Comparison of ENCODE assay signal across 15 cellular contexts in genomic region chr15:48954538-48954937, GRCh38. TPM values are rescaled to one million over a fixed set of nuclear protein-coding genes. Genes with fewer than 3 reads are reported as not detected.
DNase-seq lines count a peak whose midpoint lies in the region; FAIRE-seq and TF ChIP-seq lines count a peak whose summit lies in the region.
"Had no signal": no experiment of that assay in that cellular context is flagged by ENCODE, and none has a peak within 500 bp of the region (broad histone marks: within the 10 kb centered on the region; RNA-seq: fewer than 3 reads in every experiment).

No MANE protein-coding gene starts in this region.

- H3K27me3 Mint-ChIP-seq in chondrocyte (ENCODE audit: low read depth): no peaks in the 10 kb centered on the region
- peaks cover 11% of the 10 kb centered on the region for H3K27me3 Mint-ChIP-seq in Caco-2 (ENCODE audit: insufficient read depth, unreplicated experiment)

- FAIRE-seq in A204.1 (lab: Jason Lieb, UNC) (peak; percentile 39), H54 (lab: Jason Lieb, UNC) (no peak)
- FAIRE-seq: pancreas had no signal

- no peaks in the 10 kb centered on the region for H3K36me3 ChIP-seq in Caco-2 (ENCODE audit: control insufficient read depth, insufficient read depth, low read length)
- H3K36me3 ChIP-seq: pancreas, spleen had no signal

- H3K27ac Mint-ChIP-seq in chondrocyte (ENCODE audit: unreplicated experiment) (peak overlapping the region; percentile 86), Caco-2 (ENCODE audit: unreplicated experiment) (no peak overlapping the region)
- H3K27ac Mint-ChIP-seq: activated naive CD4-positive, alpha-beta T cell treated with anti-CD3 and anti-CD28 coated beads, Interleukin-2, amount 50 U/mL, for 72 hours; B cell had no signal

- CTCF ChIA-PET in Caco-2 (lab: Charles Lee): no interaction called here

- H3K4me1 ChIP-seq in Caco-2: no peaks in the 10 kb centered on the region
- H3K4me1 ChIP-seq: pancreas, spleen had no signal

- no peak for TF ChIP-seq POLR2A in H54 (IDR thresholded peaks at IDR 0.05; ENCODE audit: low read depth, low read length)

- H3K27me3 ChIP-seq in Caco-2 (replicated peaks; ENCODE audit: control insufficient read depth, insufficient read depth, low read length): no peaks in the 10 kb centered on the region
- H3K27me3 ChIP-seq: pancreas, spleen had no signal

- peaks cover 7% of the 10 kb centered on the region for H3K9me3 Mint-ChIP-seq in chondrocyte (ENCODE audit: low read depth)
- no peaks in the 10 kb centered on the region for H3K9me3 Mint-ChIP-seq in Caco-2 (ENCODE audit: unreplicated experiment)

- H3K4me1 Mint-ChIP-seq in chondrocyte (ENCODE audit: low read depth): peaks cover 70% of the 10 kb centered on the region
- no peaks in the 10 kb centered on the region for H3K4me1 Mint-ChIP-seq in Caco-2 (ENCODE audit: low read depth, unreplicated experiment)
- H3K4me1 Mint-ChIP-seq: B cell had no signal

- H3K36me3 Mint-ChIP-seq in chondrocyte (ENCODE audit: low read depth) (peaks cover 23% of the 10 kb centered on the region), Caco-2 (ENCODE audit: insufficient read depth, unreplicated experiment) (no peaks in the 10 kb centered on the region)
- H3K36me3 Mint-ChIP-seq: activated naive CD4-positive, alpha-beta T cell treated with anti-CD3 and anti-CD28 coated beads, Interleukin-2, amount 50 U/mL, for 72 hours had no signal

- H3K4me3 ChIP-seq in Caco-2 (ENCODE audit: low read depth, low read length): no peak overlapping the region
- H3K4me3 ChIP-seq: pancreas, spleen had no signal

- peak; percentile 8 for DNase-seq in H54 (ENCODE audit: insufficient read length, low spot score)
- DNase-seq in chondrocyte (ENCODE audit: low spot score): no peak
- peak; percentile 11 for DNase-seq in iris pigment epithelial cell (ENCODE audit: low read depth)
- no peak for DNase-seq in effector CD4-positive, alpha-beta T cell
- no peak for DNase-seq in NOMO-1 (lab: John Stamatoyannopoulos, UW; ENCODE audit: unreplicated experiment in 2 of 2)
- no peak for DNase-seq in NCI-H2029 treated with DMSO at 0.1 percent for 48 hours (lab: John Stamatoyannopoulos, UW)
- DNase-seq in Caco-2: no peak
- DNase-seq: activated CD4-positive, CD25-positive, alpha-beta regulatory T cell; NK-92 treated with Interleukin-12 subunit alpha and Interleukin-12 subunit beta, amount 100 ng/mL, for 24 hours; pancreas; spleen had no signal

- intact Hi-C loops in Caco-2 (cut with micrococcal nuclease; ENCODE audit: unreplicated experiment): no loop called here

- POLR2A ChIA-PET in Caco-2 (lab: Charles Lee): no interaction called here

- H3K9me3 ChIP-seq in Caco-2: no peaks in the 10 kb centered on the region
- H3K9me3 ChIP-seq: pancreas, spleen had no signal

- TF ChIP-seq CTCF in chondrocyte (IDR thresholded peaks at IDR 0.05): peak; percentile 68
- no peak for TF ChIP-seq CTCF in Caco-2 (IDR thresholded peaks at IDR 0.05; ENCODE audit: insufficient read depth in 1 of 2, low read depth in 1 of 2, low read length in 1 of 2, severe bottlenecking in 1 of 2, unreplicated experiment in 1 of 2)

- H3K4me3 Mint-ChIP-seq in chondrocyte (ENCODE audit: unreplicated experiment) (peak overlapping the region; percentile 42), Caco-2 (ENCODE audit: unreplicated experiment) (no peak overlapping the region)
- H3K4me3 Mint-ChIP-seq: B cell had no signal

- BruUV-seq in Caco-2 (replicated peaks; lab: Mats Ljungman, UMichigan): no TSS peak

RNA-seq across cellular contexts. Expression of gene SHC4, which starts 9.2 kb away (rescaled TPM):
- total RNA-seq in chondrocyte (35.3 to 61.8 TPM (median 35.6 TPM) in 3 replicates), Caco-2 (2022) (not detected in 2 replicates)
- total RNA-seq: esophagus mucosa had no signal

Comparison
In these comparisons a context has a peak if more than half of its experiments do, and no peak if none do; other contexts are left out.
1. DNase-seq: peak in H54 (single experiment) and iris pigment epithelial cell (single experiment); none in chondrocyte (single experiment), effector CD4-positive, alpha-beta T cell (single experiment), NOMO-1 (0 of 2), NCI-H2029 treated with DMSO at 0.1 percent for 48 hours (single experiment) and Caco-2 (0 of 2).
2. RNA of gene SHC4, which starts 9.2 kb away (total RNA-seq): 35.3 to 61.8 TPM in chondrocyte; not detected in Caco-2; every median in the first group is over 10 times any median in the second.